In the genomic region with DNA sequence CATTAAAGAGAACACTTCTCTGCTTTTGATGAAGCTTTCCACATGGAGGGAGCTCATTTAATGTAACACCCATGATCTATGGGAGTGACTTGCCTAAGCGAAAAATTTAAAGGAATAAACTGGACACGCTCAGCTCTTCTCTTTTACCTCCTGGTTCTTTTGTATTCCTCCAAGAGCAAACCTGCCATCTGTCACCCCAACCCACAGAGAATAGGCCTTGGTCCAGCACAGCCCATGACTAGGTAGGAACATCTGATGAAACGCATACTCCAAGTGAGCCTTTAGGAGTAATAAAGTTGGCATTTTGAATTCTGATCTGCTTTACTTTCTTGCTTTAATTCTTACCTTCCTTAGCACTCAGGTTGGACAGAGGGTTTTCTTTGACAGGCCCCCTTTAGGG, we compare ENCODE assay signal across 26 cellular contexts.
"Had no signal": no experiment of that assay in that cellular context is flagged by ENCODE, and none has a peak within 500 bp of the region (broad histone marks: within the 10 kb centered on the region; RNA-seq: fewer than 3 reads in every experiment).

No MANE protein-coding gene starts in this region.

- H2AFZ ChIP-seq: neural progenitor cell, parathyroid adenoma had no signal

- H3K4me1 Mint-ChIP-seq: mesothelial cell of epicardium; natural killer cell; nephron progenitor cell; stimulated activated naive CD8-positive, alpha-beta T cell treated with anti-CD3 and anti-CD28 coated beads, Interleukin-15, amount 100 ng/mL, for 72 hours had no signal

- H3K36me3 Mint-ChIP-seq: mesothelial cell of epicardium; naive B cell; natural killer cell; neural progenitor cell; stimulated activated memory B cell treated with anti-CD40 and anti-IgM and Interleukin-4, amounts not matched to agents 10 μg/mL and 1 μg/mL and 100 μg/mL, for 72 hours; type B pancreatic cell had no signal

- H3K4me1 ChIP-seq: left ventricle myocardium inferior, neural progenitor cell, parathyroid adenoma, right atrium auricular region, tibial nerve, vagina had no signal

- H3K27me3 Mint-ChIP-seq: type B pancreatic cell had no signal

- H3K36me3 ChIP-seq: left ventricle myocardium inferior, neural progenitor cell, neutrophil, right atrium auricular region, right lobe of liver, tibial nerve, vagina had no signal

- ATAC-seq: natural killer cell; right lobe of liver; stimulated activated memory B cell treated with anti-CD40 and anti-IgM and Interleukin-4, amounts not matched to agents 10 μg/mL and 1 μg/mL and 100 μg/mL, for 72 hours; stimulated activated naive CD8-positive, alpha-beta T cell treated with anti-CD3 and anti-CD28 coated beads, Interleukin-15, amount 100 ng/mL, for 72 hours had no signal

- H3K9me3 ChIP-seq: left ventricle myocardium inferior, neutrophil, right atrium auricular region, right lobe of liver, tibial nerve, vagina had no signal

- H3K79me2 ChIP-seq: parathyroid adenoma had no signal

- H3K9ac ChIP-seq: neural progenitor cell, parathyroid adenoma had no signal

- H3K27ac Mint-ChIP-seq: mesothelial cell of epicardium; naive B cell; natural killer cell; nephron progenitor cell; neural progenitor cell; stimulated activated memory B cell treated with anti-CD40 and anti-IgM and Interleukin-4, amounts not matched to agents 10 μg/mL and 1 μg/mL and 100 μg/mL, for 72 hours; stimulated activated naive CD8-positive, alpha-beta T cell treated with anti-CD3 and anti-CD28 coated beads, Interleukin-15, amount 100 ng/mL, for 72 hours; type B pancreatic cell had no signal

- H3K4me3 Mint-ChIP-seq: mesothelial cell of epicardium; naive B cell; natural killer cell; nephron progenitor cell; neural progenitor cell; stimulated activated memory B cell treated with anti-CD40 and anti-IgM and Interleukin-4, amounts not matched to agents 10 μg/mL and 1 μg/mL and 100 μg/mL, for 72 hours; stimulated activated naive CD8-positive, alpha-beta T cell treated with anti-CD3 and anti-CD28 coated beads, Interleukin-15, amount 100 ng/mL, for 72 hours; type B pancreatic cell had no signal

- H3K9me3 Mint-ChIP-seq: mesothelial cell of epicardium; naive B cell; natural killer cell; nephron progenitor cell; neural progenitor cell; stimulated activated memory B cell treated with anti-CD40 and anti-IgM and Interleukin-4, amounts not matched to agents 10 μg/mL and 1 μg/mL and 100 μg/mL, for 72 hours; stimulated activated naive CD8-positive, alpha-beta T cell treated with anti-CD3 and anti-CD28 coated beads, Interleukin-15, amount 100 ng/mL, for 72 hours; type B pancreatic cell had no signal

- H3K27ac ChIP-seq: left ventricle myocardium inferior, neural progenitor cell, neutrophil, parathyroid adenoma, right atrium auricular region, right lobe of liver, tibial nerve, vagina had no signal

- DNase-seq: islet precursor cell; left ventricle myocardium inferior; mesendoderm; naive B cell; natural killer cell; nephron progenitor cell; occipital lobe; right lobe of liver; stimulated activated CD4-positive, alpha-beta T cell treated with anti-CD3 and anti-CD28 coated beads, Interleukin-1b, Interleukin-23, amount 100 ng/mL, for 48 hours; stimulated activated CD4-positive, alpha-beta T cell treated with anti-CD3 and anti-CD28 coated beads, Interleukin-2, amount 100 ng/mL, for 48 hours; stimulated activated CD4-positive, alpha-beta T cell treated with anti-CD3 and anti-CD28 coated beads, Interleukin-4, amount 100 ng/mL, for 4 hours; stimulated activated CD8-positive, alpha-beta memory T cell treated with anti-CD3 and anti-CD28 coated beads, Interleukin-4, amount 100 ng/mL, for 48 hours; stimulated activated naive CD4-positive, alpha-beta T cell treated with Interleukin-2 at 50 U/mL for 16 hours; stimulated activated naive CD8-positive, alpha-beta T cell treated with anti-CD3 and anti-CD28 coated beads, Interleukin-15, amount 100 ng/mL, for 72 hours; substantia nigra had no signal

- H3K4me3 ChIP-seq: left ventricle myocardium inferior, lung, neural progenitor cell, right atrium auricular region, right lobe of liver, smooth muscle cell, tibial nerve, vagina had no signal

- H3K27me3 ChIP-seq: neural progenitor cell, right atrium auricular region, right lobe of liver, tibial nerve, vagina had no signal

- H3K4me2 ChIP-seq: neural progenitor cell, smooth muscle cell had no signal
